ENCODE assay signal across 8 cellular contexts in the genomic region with DNA sequence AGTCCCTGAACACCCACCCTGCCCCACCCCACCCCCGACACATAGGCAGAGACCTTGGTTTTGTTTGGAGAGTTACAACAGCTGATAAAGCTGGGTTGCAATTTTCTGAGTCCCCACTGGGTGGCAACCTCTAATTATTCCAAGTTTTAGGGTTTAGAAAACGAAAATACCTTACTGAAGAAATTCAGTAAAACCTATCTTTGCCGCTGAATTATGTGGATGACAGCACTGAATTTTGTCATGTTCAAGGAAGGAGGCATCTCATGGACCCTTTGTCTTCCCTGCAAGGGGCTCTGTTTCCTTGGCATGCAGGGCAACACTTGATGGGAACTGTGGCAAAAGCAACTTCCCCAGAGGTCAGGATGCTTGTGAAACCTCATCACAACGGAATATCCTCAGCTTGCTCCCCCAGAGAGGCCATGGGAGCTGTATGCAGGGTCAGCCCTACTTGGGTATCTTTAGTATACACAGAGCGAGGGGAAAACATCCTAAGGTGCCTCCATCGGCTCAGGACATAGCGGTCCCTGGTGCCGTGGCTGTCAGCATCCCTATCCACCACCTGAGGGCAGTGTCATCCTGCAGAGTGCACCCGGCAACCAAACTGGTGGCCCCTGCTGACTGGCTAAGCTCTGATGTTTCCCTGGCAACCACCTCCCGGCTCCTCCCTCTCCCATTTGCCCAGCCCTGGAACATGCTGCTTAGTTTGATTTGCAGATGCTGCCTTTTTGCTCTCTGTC.
DNase-seq lines count a peak whose midpoint lies in the region; ATAC-seq and TF ChIP-seq lines count a peak whose summit lies in the region.

No MANE protein-coding gene starts in this region.

- TF ChIP-seq POLR2A in esophagus muscularis mucosa (IDR thresholded peaks at IDR 0.05; ENCODE audit: low read depth), result no peak

- no peak for TF ChIP-seq EP300 in esophagus muscularis mucosa (IDR thresholded peaks at IDR 0.05)

- no peak overlapping the region for H2AFZ ChIP-seq in OCI-LY7 (ENCODE audit: low read length)

- CTCF ChIA-PET in OCI-LY7 (lab: Charles Lee; ENCODE audit: unreplicated experiment), result no interaction called here
- CTCF ChIA-PET in naive thymus-derived CD4-positive, alpha-beta T cell (lab: Charles Lee), result interaction anchor here (0.6 to 1.6 kb wide), 8 partner anchors 11 to 723 kb away, joined by 3 to 8 read pairs (median 3); no protein-coding TSS in a partner anchor

- TF ChIP-seq CTCF in CD14-positive monocyte (IDR thresholded peaks at IDR 0.05) (peak; percentile 80), OCI-LY7 (conservative IDR thresholded peaks at IDR 0.05; ENCODE audit: low read length) (peak; percentile 73), esophagus muscularis mucosa (IDR thresholded peaks at IDR 0.05) (peak; percentile 83 to 97 (median 86))

- H3K27me3 ChIP-seq in esophagus muscularis mucosa, result no peaks in the 10 kb centered on the region
- H3K27me3 ChIP-seq in naive thymus-derived CD4-positive, alpha-beta T cell (ENCODE audit: control insufficient read depth in 2 of 2, insufficient read depth in 2 of 2, low read length in 2 of 2), result no peaks in the 10 kb centered on the region

- intact Hi-C loops in CD14-positive monocyte (cut with micrococcal nuclease) (loop anchor here in 1 of 2 donors (10.0 kb wide), 2 partner anchors 125 to 215 kb away; a partner anchor contains a TSS), OCI-LY7 (cut with micrococcal nuclease; ENCODE audit: unreplicated experiment) (no loop called here), esophagus muscularis mucosa (cut with DNase I) (loop anchor here (5.0 kb wide), 1 partner anchor 293 kb away; no protein-coding TSS in a partner anchor)
- intact Hi-C loops in naive thymus-derived CD4-positive, alpha-beta T cell (cut with micrococcal nuclease), result loop anchor here in 1 of 2 donors (1.0 to 2.0 kb wide), 2 partner anchors 25 to 206 kb away; no protein-coding TSS in a partner anchor

- H3K36me3 ChIP-seq in OCI-LY7 (ENCODE audit: insufficient read depth, low read length) (no peaks in the 10 kb centered on the region), esophagus muscularis mucosa (no peaks in the 10 kb centered on the region)
- H3K36me3 ChIP-seq in naive thymus-derived CD4-positive, alpha-beta T cell (ENCODE audit: control insufficient read depth in 2 of 3, insufficient read depth in 3 of 3, low read length in 3 of 3), result no peaks in the 10 kb centered on the region

- no peaks in the 10 kb centered on the region for H3K79me2 ChIP-seq in OCI-LY7 (ENCODE audit: insufficient read depth, low read depth, low read length)

- H3K9me2 ChIP-seq in OCI-LY7 (ENCODE audit: insufficient read depth, low read length), result no peaks in the 10 kb centered on the region

- POLR2A ChIA-PET in OCI-LY7 (lab: Charles Lee), result interaction anchor here (0.5 kb wide), 1 partner anchor 301 kb away, joined by 4 read pairs; no protein-coding TSS in a partner anchor
- POLR2A ChIA-PET in naive thymus-derived CD4-positive, alpha-beta T cell (lab: Charles Lee), result interaction anchor here (1.3 kb wide), 1 partner anchor 284 kb away, joined by 4 read pairs; a partner anchor contains a TSS

- H3K4me2 ChIP-seq in OCI-LY7 (ENCODE audit: low read length), result no peak overlapping the region

- peak; percentile 96 for ATAC-seq in GM19351 (IDR thresholded peaks at IDR 0.05; ENCODE audit: unreplicated experiment)
- ATAC-seq in naive thymus-derived CD4-positive, alpha-beta T cell, result peak; percentile 100
- peak; percentile 96 for ATAC-seq in stimulated activated memory B cell treated with anti-CD40 and anti-IgM and Interleukin-4, amounts not matched to agents 10 μg/mL and 1 μg/mL and 100 μg/mL, for 72 hours

- no peaks in the 10 kb centered on the region for H3K4me1 ChIP-seq in OCI-LY7 (ENCODE audit: insufficient read depth, low read length, poor library complexity, severe bottlenecking)
- peaks cover 0 to 8% (median 2%) of the 10 kb centered on the region in 4 donors for H3K4me1 ChIP-seq in esophagus muscularis mucosa
- H3K4me1 ChIP-seq in naive thymus-derived CD4-positive, alpha-beta T cell (ENCODE audit: control insufficient read depth in 2 of 2, insufficient read depth in 2 of 2, low read length in 2 of 2), result no peaks in the 10 kb centered on the region

- no TSS peak for BruUV-seq in OCI-LY7 (replicated peaks; lab: Mats Ljungman, UMichigan)

- H4K20me1 ChIP-seq in OCI-LY7 (ENCODE audit: insufficient read depth, low read length), result no peaks in the 10 kb centered on the region

- peaks cover 0 to 3% of the 10 kb centered on the region in 2 donors for H3K36me3 Mint-ChIP-seq in CD14-positive monocyte
- no peaks in the 10 kb centered on the region for H3K36me3 Mint-ChIP-seq in naive thymus-derived CD4-positive, alpha-beta T cell
- no peaks in the 10 kb centered on the region for H3K36me3 Mint-ChIP-seq in stimulated activated memory B cell treated with anti-CD40 and anti-IgM and Interleukin-4, amounts not matched to agents 10 μg/mL and 1 μg/mL and 100 μg/mL, for 72 hours

- H3K4me3 ChIP-seq in OCI-LY7 (ENCODE audit: low read depth, low read length, poor library complexity, severe bottlenecking) (no peak overlapping the region), esophagus muscularis mucosa (no peak overlapping the region)
- H3K4me3 ChIP-seq in naive thymus-derived CD4-positive, alpha-beta T cell (ENCODE audit: low read length), result no peak overlapping the region

- H3K9me3 ChIP-seq in OCI-LY7 (ENCODE audit: low read length), result peaks cover 11% of the 10 kb centered on the region
- H3K9me3 ChIP-seq in esophagus muscularis mucosa, result peaks cover 0 to 12% (median 7%) of the 10 kb centered on the region in 4 donors
- H3K9me3 ChIP-seq in naive thymus-derived CD4-positive, alpha-beta T cell (ENCODE audit: control insufficient read depth in 2 of 3, low read length in 3 of 3), result peaks cover 0 to 11% (median 0%) of the 10 kb centered on the region in 3 experiments

- H3K27ac ChIP-seq in OCI-LY7 (ENCODE audit: low read depth, low read length, poor library complexity, severe bottlenecking) (no peak overlapping the region), esophagus muscularis mucosa (replicated peaks in 1 of 4) (no peak overlapping the region)
- no peak overlapping the region for H3K27ac ChIP-seq in naive thymus-derived CD4-positive, alpha-beta T cell (ENCODE audit: low read depth, low read length)

- peaks cover 8% of the 10 kb centered on the region for H3K4me1 Mint-ChIP-seq in CD14-positive monocyte
- peaks cover 4 to 12% (median 6%) of the 10 kb centered on the region in 7 donors for H3K4me1 Mint-ChIP-seq in naive thymus-derived CD4-positive, alpha-beta T cell
- peaks cover 12% of the 10 kb centered on the region for H3K4me1 Mint-ChIP-seq in stimulated activated memory B cell treated with anti-CD40 and anti-IgM and Interleukin-4, amounts not matched to agents 10 μg/mL and 1 μg/mL and 100 μg/mL, for 72 hours

- no peak overlapping the region for H3K4me3 Mint-ChIP-seq in CD14-positive monocyte
- H3K4me3 Mint-ChIP-seq in naive thymus-derived CD4-positive, alpha-beta T cell, result no peak overlapping the region
- no peak overlapping the region for H3K4me3 Mint-ChIP-seq in stimulated activated memory B cell treated with anti-CD40 and anti-IgM and Interleukin-4, amounts not matched to agents 10 μg/mL and 1 μg/mL and 100 μg/mL, for 72 hours

- H3K27ac Mint-ChIP-seq in CD14-positive monocyte, result peak overlapping the region in 1 of 7 donors; percentile 75
- peak overlapping the region in 6 of 9 donors; percentile 6 to 70 (median 48) for H3K27ac Mint-ChIP-seq in naive thymus-derived CD4-positive, alpha-beta T cell
- no peak overlapping the region for H3K27ac Mint-ChIP-seq in stimulated activated memory B cell treated with anti-CD40 and anti-IgM and Interleukin-4, amounts not matched to agents 10 μg/mL and 1 μg/mL and 100 μg/mL, for 72 hours

- H3K9me3 Mint-ChIP-seq in CD14-positive monocyte, result peaks cover 15 to 27% (median 22%) of the 10 kb centered on the region in 7 donors
- peaks cover 0 to 17% (median 3%) of the 10 kb centered on the region in 11 donors for H3K9me3 Mint-ChIP-seq in naive thymus-derived CD4-positive, alpha-beta T cell
- H3K9me3 Mint-ChIP-seq in stimulated activated memory B cell treated with anti-CD40 and anti-IgM and Interleukin-4, amounts not matched to agents 10 μg/mL and 1 μg/mL and 100 μg/mL, for 72 hours, result peaks cover 9% of the 10 kb centered on the region

- DNase-seq in CD14-positive monocyte (ENCODE audit: low spot score) (peak; percentile 92), HT1080 (ENCODE audit: low read depth) (peak; percentile 90), OCI-LY7 (ENCODE audit: low spot score) (peak; percentile 66), activated T-cell treated with anti-CD3 and anti-CD28 coated beads for 4 hours (peak; percentile 79), esophagus muscularis mucosa (ENCODE audit: extremely low spot score) (peak; percentile 98)
- DNase-seq in naive thymus-derived CD4-positive, alpha-beta T cell, result peak; percentile 58 to 89 (median 85)

- 15% methylated on average over 10 of the region's 10 CpGs for WGBS in esophagus muscularis mucosa

- peaks cover 2 to 12% (median 4%) of the 10 kb centered on the region in 3 donors for H3K27me3 Mint-ChIP-seq in CD14-positive monocyte (ENCODE audit: low read depth in 3 of 3)
- no peaks in the 10 kb centered on the region for H3K27me3 Mint-ChIP-seq in naive thymus-derived CD4-positive, alpha-beta T cell
- no peaks in the 10 kb centered on the region for H3K27me3 Mint-ChIP-seq in stimulated activated memory B cell treated with anti-CD40 and anti-IgM and Interleukin-4, amounts not matched to agents 10 μg/mL and 1 μg/mL and 100 μg/mL, for 72 hours
